In genomic region chr5:110940136-110940535, GRCh38 we compare ENCODE assay signal across 24 cellular contexts.
"Had no signal": no experiment of that assay in that cellular context is flagged by ENCODE, and none has a peak within 500 bp of the region (broad histone marks: within the 10 kb centered on the region; RNA-seq: fewer than 3 reads in every experiment).

No MANE protein-coding gene starts in this region.

- H3K27me3 ChIP-seq: esophagus squamous epithelium, gastroesophageal sphincter, pancreas, stomach, transverse colon had no signal

- H3K4me1 ChIP-seq: gastroesophageal sphincter, pancreas, stomach, transverse colon had no signal

- ATAC-seq: gastroesophageal sphincter, left colon, left ventricle myocardium superior, pancreas, right cardiac atrium had no signal

- H3K36me3 Mint-ChIP-seq: immature natural killer cell, naive B cell had no signal

- H3K9me3 ChIP-seq: esophagus squamous epithelium, gastroesophageal sphincter, pancreas, thoracic aorta, transverse colon had no signal

- DNase-seq: esophagus squamous epithelium; glutamatergic neuron; immature natural killer cell; kidney; left colon; left ventricle myocardium superior; mesendoderm; naive B cell; occipital lobe; pancreas; right cardiac atrium; stimulated activated CD4-positive, alpha-beta T cell treated with anti-CD3 and anti-CD28 coated beads, Interleukin-15, amount 100 ng/mL, for 24 hours; stimulated activated CD4-positive, alpha-beta T cell treated with anti-CD3 and anti-CD28 coated beads, Interleukin-1b, Interleukin-23, amount 100 ng/mL, for 48 hours; stimulated activated CD4-positive, alpha-beta T cell treated with anti-CD3 and anti-CD28 coated beads, Interleukin-4, amount 100 ng/mL, for 4 hours; stimulated activated naive CD4-positive, alpha-beta T cell; stomach; substantia nigra; transverse colon had no signal

- H3K36me3 ChIP-seq: esophagus squamous epithelium, gastroesophageal sphincter, pancreas, stomach, thoracic aorta, transverse colon had no signal

- H3K4me3 ChIP-seq: esophagus squamous epithelium, gastroesophageal sphincter, lung, pancreas, stomach, thoracic aorta, transverse colon had no signal

- H3K27ac Mint-ChIP-seq: dendritic cell treated with granulocyte-macrophage colony-stimulating factor and Interleukin-4, amounts not matched to agents 40 ng/mL and 50 ng/mL, for 4 days; immature natural killer cell; naive B cell; nephron; progenitor cell of endocrine pancreas had no signal

- H3K27ac ChIP-seq: esophagus squamous epithelium, gastroesophageal sphincter, pancreas, stomach, thoracic aorta, transverse colon had no signal
